Comparison of ENCODE assay signal across 1 cellular context in the genomic region with DNA sequence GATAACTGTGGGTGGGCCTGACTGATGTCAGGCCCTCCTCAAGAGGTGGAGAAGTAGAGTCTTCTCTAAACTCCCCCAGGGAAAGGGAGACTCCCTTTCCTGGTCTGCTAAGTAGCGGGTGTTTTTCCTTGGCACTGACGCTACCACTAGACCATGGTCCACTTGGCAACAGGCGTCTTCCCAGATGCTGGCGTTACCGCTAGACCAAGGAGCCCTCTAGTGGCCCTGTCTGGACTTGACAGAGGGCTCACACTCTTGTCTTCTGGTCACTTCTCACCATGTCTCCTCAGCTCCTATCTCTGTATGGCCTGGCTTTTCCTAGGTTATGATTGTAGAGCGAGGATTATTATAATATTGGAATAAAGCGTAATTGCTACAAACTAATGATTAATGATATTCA.
A peak's percentile ranks its signal among the peaks of the same experiment; 100 is the strongest.
TF ChIP-seq lines count a peak whose summit lies in the region.

No MANE protein-coding gene starts in this region.

TF ChIP-seq in liver, 16 proteins besides CTCF, POLR2A, EP300 and RAD21:
- TF ChIP-seq HNF4A (conservative IDR thresholded peaks at IDR 0.05), result peak in 1 of 2 donors; percentile 23
